ENCODE assay signal across 8 cellular contexts in genomic region chr3:19147905-19148767, GRCh38. TPM values are rescaled to one million over a fixed set of nuclear protein-coding genes. Genes with fewer than 3 reads are reported as not detected.
DNase-seq lines count a peak whose midpoint lies in the region; ATAC-seq and TF ChIP-seq lines count a peak whose summit lies in the region.

TSS of gene KCNH8 (plus strand) at chr3:19148510. CDS start at chr3:19148720, 210 bp downstream.

- H3K4me1 ChIP-seq in Loucy (ENCODE audit: insufficient read depth, low read length, poor library complexity, severe bottlenecking), result peaks cover 19% of the 10 kb centered on the region
- no peaks in the 10 kb centered on the region for H3K4me1 ChIP-seq in fibroblast of lung (ENCODE audit: control insufficient read depth, extremely low read depth, insufficient read depth, low read length)

- H3F3A ChIP-seq in Loucy (ENCODE audit: low read depth), result no peaks in the 10 kb centered on the region; the same call in 1 of the 2 replicates

- H3K9me3 ChIP-seq in Loucy (ENCODE audit: insufficient read depth, low read depth, low read length) (no peaks in the 10 kb centered on the region), fibroblast of lung (ENCODE audit: control insufficient read depth, insufficient read depth, low read depth, low read length) (no peaks in the 10 kb centered on the region)

- H3K79me2 ChIP-seq in Loucy (ENCODE audit: insufficient read depth, low read length), result no peaks in the 10 kb centered on the region
- H3K79me2 ChIP-seq in fibroblast of lung (ENCODE audit: control insufficient read depth, insufficient read depth, low read length), result no peaks in the 10 kb centered on the region

- H3K36me3 ChIP-seq in Loucy (ENCODE audit: insufficient read depth, low read length), result no peaks in the 10 kb centered on the region
- no peaks in the 10 kb centered on the region for H3K36me3 ChIP-seq in fibroblast of lung (ENCODE audit: control insufficient read depth, insufficient read depth, low read length)

- peaks cover 6% of the 10 kb centered on the region for H3K36me3 Mint-ChIP-seq in activated CD4-positive, alpha-beta memory T cell treated with anti-CD3 and anti-CD28 coated beads, Interleukin-2, amount 10 ng/mL, durations not matched to agents 7 days and 5 days (ENCODE audit: low read depth)
- no peaks in the 10 kb centered on the region for H3K36me3 Mint-ChIP-seq in nephron progenitor cell (ENCODE audit: low read depth)

- peak within 1 kb of the TSS; percentile 80 for H3K4me3 Mint-ChIP-seq in activated CD4-positive, alpha-beta memory T cell treated with anti-CD3 and anti-CD28 coated beads, Interleukin-2, amount 10 ng/mL, durations not matched to agents 7 days and 5 days
- H3K4me3 Mint-ChIP-seq in nephron progenitor cell, result peak within 1 kb of the TSS; percentile 95

- H3K9me3 Mint-ChIP-seq in activated CD4-positive, alpha-beta memory T cell treated with anti-CD3 and anti-CD28 coated beads, Interleukin-2, amount 10 ng/mL, durations not matched to agents 7 days and 5 days, result peaks cover 3% of the 10 kb centered on the region
- H3K9me3 Mint-ChIP-seq in nephron progenitor cell, result peaks cover 7% of the 10 kb centered on the region

- H3K4me3 ChIP-seq in Loucy (ENCODE audit: low read length, poor library complexity, severe bottlenecking), result peak within 1 kb of the TSS; percentile 93
- H3K4me3 ChIP-seq in fibroblast of lung (replicated peaks in 1 of 4; ENCODE audit: control extremely low read depth in 1 of 4, insufficient read depth in 1 of 4, low read depth in 3 of 4, low read length in 4 of 4), result peak within 1 kb of the TSS; percentile 60 to 82 (median 72)

- H3K27me3 ChIP-seq in Loucy (ENCODE audit: insufficient read depth, low read length, poor library complexity, severe bottlenecking), result peaks cover under 1% of the 10 kb centered on the region
- H3K27me3 ChIP-seq in fibroblast of lung (ENCODE audit: control insufficient read depth, insufficient read depth, low read length), result peaks cover 6% of the 10 kb centered on the region

- CTCF ChIA-PET in activated CD4-positive, alpha-beta memory T cell treated with anti-CD3 and anti-CD28 coated beads, Interleukin-2, amount 10 ng/mL, durations not matched to agents 7 days and 5 days (lab: Charles Lee), result no interaction called here

- peak within 1 kb of the TSS; percentile 85 for H2AFZ ChIP-seq in Loucy (ENCODE audit: low read length)
- H2AFZ ChIP-seq in fibroblast of lung (ENCODE audit: low read length), result no peak within 1 kb of the TSS

- H4K20me1 ChIP-seq in Loucy (ENCODE audit: insufficient read depth, low read length, poor library complexity, severe bottlenecking) (peaks cover 16% of the 10 kb centered on the region), fibroblast of lung (ENCODE audit: control insufficient read depth, extremely low read depth, insufficient read depth, low read length) (no peaks in the 10 kb centered on the region)

- peaks cover 22% of the 10 kb centered on the region for H3K4me1 Mint-ChIP-seq in activated CD4-positive, alpha-beta memory T cell treated with anti-CD3 and anti-CD28 coated beads, Interleukin-2, amount 10 ng/mL, durations not matched to agents 7 days and 5 days
- peaks cover 17% of the 10 kb centered on the region for H3K4me1 Mint-ChIP-seq in nephron progenitor cell

- peak; percentile 81 for DNase-seq in COLO668 (lab: John Stamatoyannopoulos, UW; ENCODE audit: unreplicated experiment)
- DNase-seq in activated CD4-positive, alpha-beta memory T cell treated with anti-CD3 and anti-CD28 coated beads, Interleukin-2, amount 10 ng/mL, durations not matched to agents 7 days and 5 days, result no peak
- no peak for DNase-seq in fibroblast of lung (ENCODE audit: low read depth in 2 of 2)
- peak; percentile 64 for DNase-seq in nephron progenitor cell
- no peak for DNase-seq in SW 1271 (lab: John Stamatoyannopoulos, UW)

- H3K9ac ChIP-seq in Loucy (ENCODE audit: low read depth, low read length, poor library complexity, severe bottlenecking), result peak within 1 kb of the TSS; percentile 82
- H3K9ac ChIP-seq in fibroblast of lung (ENCODE audit: insufficient read depth, low read length), result no peak within 1 kb of the TSS

- peaks cover 45% of the 10 kb centered on the region for H3K27me3 Mint-ChIP-seq in activated CD4-positive, alpha-beta memory T cell treated with anti-CD3 and anti-CD28 coated beads, Interleukin-2, amount 10 ng/mL, durations not matched to agents 7 days and 5 days
- H3K27me3 Mint-ChIP-seq in nephron progenitor cell (ENCODE audit: low read depth, poor library complexity), result peaks cover 40% of the 10 kb centered on the region

- TF ChIP-seq CTCF in Loucy (conservative IDR thresholded peaks at IDR 0.05; ENCODE audit: low read length), result peak; percentile 34
- TF ChIP-seq CTCF in fibroblast of lung (conservative IDR thresholded peaks at IDR 0.05 in 1 of 2, IDR thresholded peaks at IDR 0.05 in 1 of 2; ENCODE audit: low read depth in 1 of 2, low read length in 2 of 2), result no peak
- TF ChIP-seq CTCF in nephron progenitor cell (IDR thresholded peaks at IDR 0.05), result no peak

- H3K4me2 ChIP-seq in Loucy (ENCODE audit: low read depth, low read length, poor library complexity, severe bottlenecking) (peak within 1 kb of the TSS; percentile 85), fibroblast of lung (ENCODE audit: extremely low read depth, insufficient read depth, low read length) (peak within 1 kb of the TSS; percentile 85)

- H3K9me2 ChIP-seq in Loucy (replicated peaks; ENCODE audit: low read depth, low read length), result no peaks in the 10 kb centered on the region

- POLR2A ChIA-PET in activated CD4-positive, alpha-beta memory T cell treated with anti-CD3 and anti-CD28 coated beads, Interleukin-2, amount 10 ng/mL, durations not matched to agents 7 days and 5 days (lab: Charles Lee), result no interaction called here

- no peak within 1 kb of the TSS for H3K27ac Mint-ChIP-seq in activated CD4-positive, alpha-beta memory T cell treated with anti-CD3 and anti-CD28 coated beads, Interleukin-2, amount 10 ng/mL, durations not matched to agents 7 days and 5 days
- no peak within 1 kb of the TSS for H3K27ac Mint-ChIP-seq in nephron progenitor cell

- no peak for ATAC-seq in HG03039 (IDR thresholded peaks at IDR 0.05; ENCODE audit: unreplicated experiment)
- ATAC-seq in GM19467 (IDR thresholded peaks at IDR 0.05; ENCODE audit: unreplicated experiment), result no peak

- H3K27ac ChIP-seq in fibroblast of lung (ENCODE audit: insufficient read depth, low read length), result no peak within 1 kb of the TSS

RNA-seq across cellular contexts. Expression of gene KCNH8, which starts in this region (rescaled TPM):
- not detected for total RNA-seq in activated CD4-positive, alpha-beta memory T cell treated with anti-CD3 and anti-CD28 coated beads, Interleukin-2, amount 10 ng/mL, durations not matched to agents 7 days and 5 days
- total RNA-seq in fibroblast of lung, result under 0.01 TPM in 2 replicates
- not detected in 2 replicates for polyA plus RNA-seq in fibroblast of lung
- polyA plus RNA-seq in fibroblast of lung (2012), result not detected in 2 replicates
- polyA minus RNA-seq in fibroblast of lung (ENCODE audit: low replicate concordance), result not detected in 2 replicates

Comparison
In these comparisons a context has a peak if more than half of its experiments do, and no peak if none do; other contexts are left out.
1. DNase-seq: peak in COLO668 (single experiment) and nephron progenitor cell (single experiment); none in activated CD4-positive, alpha-beta memory T cell treated with anti-CD3 and anti-CD28 coated beads, Interleukin-2, amount 10 ng/mL, durations not matched to agents 7 days and 5 days (single experiment), fibroblast of lung (0 of 2) and SW 1271 (0 of 2).